In genomic region chr17:7706631-7707354, GRCh38 we compare ENCODE assay signal across 17 cellular contexts. TPM values are rescaled to one million over a fixed set of nuclear protein-coding genes. Genes with fewer than 3 reads are reported as not detected.
DNase-seq lines count a peak whose midpoint lies in the region; ATAC-seq and TF ChIP-seq lines count a peak whose summit lies in the region.
"Had no signal": no experiment of that assay in that cellular context is flagged by ENCODE, and none has a peak within 500 bp of the region (broad histone marks: within the 10 kb centered on the region; RNA-seq: fewer than 3 reads in every experiment).

No MANE protein-coding gene starts in this region.

- DNase-seq in H9 (no peak), chondrocyte (ENCODE audit: low spot score) (peak; percentile 52), nephron progenitor cell (no peak), substantia nigra (lab: John Stamatoyannopoulos, UW) (no peak), GM13977 (ENCODE audit: low spot score) (no peak)
- DNase-seq: activated CD4-positive, alpha-beta T cell treated with anti-CD3 and anti-CD28 coated beads for 1 hour; activated naive CD4-positive, alpha-beta T cell treated with anti-CD3 and anti-CD28 coated beads, Interleukin-2, amount 50 U/mL, for 16 hours; activated T-cell treated with anti-CD3 and anti-CD28 coated beads, Interleukin-2, amount 50 U/mL, for 72 hours; GM23248; heart right ventricle; left ventricle myocardium superior; NCI-H2171 treated with DMSO at 0.1 percent for 48 hours; NCI-H526 treated with DMSO at 0.1 percent for 48 hours; stimulated activated CD4-positive, alpha-beta T cell treated with anti-CD3 and anti-CD28 coated beads, Interleukin-4, amount 100 ng/mL, for 1 hour; stimulated activated naive CD8-positive, alpha-beta T cell treated with anti-CD3 and anti-CD28 coated beads, Interleukin-15, amount 100 ng/mL, for 72 hours; transverse colon had no signal

- H3K4me1 ChIP-seq in H9 (ENCODE audit: insufficient read depth, low read length) = peaks cover 3% of the 10 kb centered on the region

- no peak overlapping the region for H3K14ac ChIP-seq in H9 (ENCODE audit: insufficient read depth, low read length)

- H3K27me3 Mint-ChIP-seq in H9 (ENCODE audit: low read depth) (peaks cover 36% of the 10 kb centered on the region), chondrocyte (ENCODE audit: low read depth) (peaks cover 16% of the 10 kb centered on the region), nephron progenitor cell (ENCODE audit: low read depth, poor library complexity) (peaks cover 38% of the 10 kb centered on the region)

- H3K4me3 Mint-ChIP-seq in H9 = peak overlapping the region; percentile 75 to 87; a peak in 4 of 5 replicates
- no peak overlapping the region for H3K4me3 Mint-ChIP-seq in chondrocyte (ENCODE audit: unreplicated experiment)
- H3K4me3 Mint-ChIP-seq in nephron progenitor cell = peak overlapping the region; percentile 95
- H3K4me3 Mint-ChIP-seq: stimulated activated naive CD8-positive, alpha-beta T cell treated with anti-CD3 and anti-CD28 coated beads, Interleukin-15, amount 100 ng/mL, for 72 hours had no signal

- ATAC-seq in GM18858 (IDR thresholded peaks at IDR 0.05; ENCODE audit: unreplicated experiment) = no peak
- ATAC-seq: activated T-cell treated with anti-CD3 and anti-CD28 coated beads, Interleukin-2, amount 50 U/mL, for 72 hours; left ventricle myocardium superior had no signal

- H3K79me2 ChIP-seq in H9 (ENCODE audit: insufficient read depth, low read length) = no peaks in the 10 kb centered on the region

- no peak overlapping the region for H4K8ac ChIP-seq in H9 (replicated peaks; ENCODE audit: insufficient read length, low read depth, low read length)

- H2BK20ac ChIP-seq in H9 (ENCODE audit: low read depth, low read length, poor library complexity, severe bottlenecking) = no peak overlapping the region

- no peak overlapping the region for H4K5ac ChIP-seq in H9 (ENCODE audit: insufficient read length, low read depth, low read length)

- H3K4me1 Mint-ChIP-seq in H9 (peaks cover 37 to 45% of the 10 kb centered on the region in 2 experiments), chondrocyte (ENCODE audit: low read depth) (peaks cover 27% of the 10 kb centered on the region), nephron progenitor cell (peaks cover 53% of the 10 kb centered on the region)

- no CpG with 5 or more reads among the region's 3 CpGs for WGBS in H9 (ENCODE audit: extremely low coverage, insufficient read length, low lambda C conversion rate)

- H2BK120ac ChIP-seq in H9 (ENCODE audit: low read depth, low read length, poor library complexity, severe bottlenecking) = no peak overlapping the region

- no peak overlapping the region for H3K18ac ChIP-seq in H9 (ENCODE audit: insufficient read length, low read depth, low read length)

- no peak overlapping the region for H4K91ac ChIP-seq in H9 (ENCODE audit: insufficient read length, low read depth, low read length)

- no peak for TF ChIP-seq CTCF in H9 (conservative IDR thresholded peaks at IDR 0.05)
- no peak for TF ChIP-seq CTCF in chondrocyte (IDR thresholded peaks at IDR 0.05)
- TF ChIP-seq CTCF in nephron progenitor cell (IDR thresholded peaks at IDR 0.05) = no peak
- TF ChIP-seq CTCF in GM13977 (IDR thresholded peaks at IDR 0.05; ENCODE audit: extremely low read depth, insufficient read depth, missing control alignments) = no peak

- no peak overlapping the region for H2BK15ac ChIP-seq in H9 (ENCODE audit: low read depth, low read length)

- no peak overlapping the region for H2BK5ac ChIP-seq in H9 (ENCODE audit: insufficient read length, low read length)

- H3K56ac ChIP-seq in H9 (ENCODE audit: insufficient read length, low read depth, low read length) = no peak overlapping the region

- H3T11ph ChIP-seq in H9 (ENCODE audit: low read length) = no peak overlapping the region

- H2AK5ac ChIP-seq in H9 (ENCODE audit: insufficient read length, low read length) = no peak overlapping the region

- H2AFZ ChIP-seq in H9 (ENCODE audit: low read length) = no peak overlapping the region
- H2AFZ ChIP-seq: GM23248 had no signal

- no peak overlapping the region for H3K9ac ChIP-seq in H9 (ENCODE audit: extremely low read depth, insufficient read length, low read length)
- H3K9ac ChIP-seq: GM23248 had no signal

- H3K23ac ChIP-seq in H9 (ENCODE audit: insufficient read length, low read depth, low read length) = no peak overlapping the region

- H3K27me3 ChIP-seq in H9 (ENCODE audit: insufficient read depth, low read length) = no peaks in the 10 kb centered on the region; the same call in 1 of the 2 replicates

- H3K79me1 ChIP-seq in H9 (ENCODE audit: insufficient read depth, low read depth, low read length, poor library complexity, severe bottlenecking) = no peaks in the 10 kb centered on the region

- H3K36me3 Mint-ChIP-seq in H9 (ENCODE audit: insufficient read depth in 1 of 3, low read depth in 3 of 3) (peaks cover 2 to 12% (median 4%) of the 10 kb centered on the region in 3 experiments), chondrocyte (ENCODE audit: low read depth) (peaks cover 2% of the 10 kb centered on the region), nephron progenitor cell (ENCODE audit: low read depth) (peaks cover 15% of the 10 kb centered on the region)

- in situ Hi-C loops in GM13977 (cut with MboI; ENCODE audit: low pct_unique_long_range_greater_than_20kb, low sequenced_read_pairs, unreplicated experiment) = no loop called here

- H3K23me2 ChIP-seq in H9 (ENCODE audit: insufficient read length, low read depth, low read length, poor library complexity, severe bottlenecking) = peaks cover 18% of the 10 kb centered on the region

- H3K9me3 ChIP-seq in H9 (ENCODE audit: control insufficient read depth, low read depth, low read length) = no peaks in the 10 kb centered on the region
- H3K9me3 ChIP-seq: heart right ventricle, transverse colon had no signal

- no peak overlapping the region for H3K4ac ChIP-seq in H9 (ENCODE audit: low read depth, low read length)

- H3K4me2 ChIP-seq in H9 (ENCODE audit: insufficient read depth, insufficient read length, low read length) = peak overlapping the region; percentile 80

- no peak overlapping the region for H2BK12ac ChIP-seq in H9 (ENCODE audit: insufficient read length, low read depth, low read length)

- H3K27ac Mint-ChIP-seq in H9 = no peak overlapping the region
- no peak overlapping the region for H3K27ac Mint-ChIP-seq in chondrocyte (ENCODE audit: unreplicated experiment)
- no peak overlapping the region for H3K27ac Mint-ChIP-seq in nephron progenitor cell
- H3K27ac Mint-ChIP-seq: activated T-cell treated with anti-CD3 and anti-CD28 coated beads, Interleukin-2, amount 50 U/mL, for 72 hours; stimulated activated naive CD8-positive, alpha-beta T cell treated with anti-CD3 and anti-CD28 coated beads, Interleukin-15, amount 100 ng/mL, for 72 hours had no signal

- H3K9me3 Mint-ChIP-seq in H9 = no peaks in the 10 kb centered on the region
- no peaks in the 10 kb centered on the region for H3K9me3 Mint-ChIP-seq in chondrocyte (ENCODE audit: low read depth)
- H3K9me3 Mint-ChIP-seq in nephron progenitor cell = no peaks in the 10 kb centered on the region
- H3K9me3 Mint-ChIP-seq: activated T-cell treated with anti-CD3 and anti-CD28 coated beads, Interleukin-2, amount 50 U/mL, for 72 hours; stimulated activated naive CD8-positive, alpha-beta T cell treated with anti-CD3 and anti-CD28 coated beads, Interleukin-15, amount 100 ng/mL, for 72 hours had no signal

- H4K20me1 ChIP-seq in H9 (ENCODE audit: control insufficient read depth, insufficient read depth, insufficient read length) = no peaks in the 10 kb centered on the region

- H3K27ac ChIP-seq in H9 (ENCODE audit: insufficient read length, low read depth, low read length) = no peak overlapping the region
- H3K27ac ChIP-seq in substantia nigra (ENCODE audit: low read depth, low read length, poor library complexity, severe bottlenecking) = no peak overlapping the region
- H3K27ac ChIP-seq: GM23248, heart right ventricle, transverse colon had no signal

RNA-seq across cellular contexts. Expression of gene EFNB3, which starts 1.8 kb away (rescaled TPM):
- total RNA-seq in H9 (2021) (11.3 and 11.4 TPM in 2 replicates), chondrocyte (4.1 to 6.5 TPM (median 6.4 TPM) in 3 replicates)
- total RNA-seq: activated T-cell treated with anti-CD3 and anti-CD28 coated beads, Interleukin-2, amount 50 U/mL, for 72 hours had no signal

RNA-seq across cellular contexts. Expression of gene DNAH2, which starts 10.8 kb away (rescaled TPM):
- total RNA-seq in H9 (2021) (0.15 and 0.22 TPM in 2 replicates), chondrocyte (not detected in 3 replicates)
- total RNA-seq: GM23248 had no signal

RNA-seq across cellular contexts. Expression of gene WRAP53, which starts 18.5 kb away (rescaled TPM):
- total RNA-seq in H9 (2021) (27.0 and 29.8 TPM in 2 replicates), chondrocyte (6.5 to 12.6 TPM (median 7.1 TPM) in 3 replicates)

RNA-seq across cellular contexts. Expression of gene TP53, which starts 19.5 kb away (rescaled TPM):
- total RNA-seq in H9 (2021) (163 and 164 TPM in 2 replicates), chondrocyte (74.5 to 77.7 TPM (median 74.9 TPM) in 3 replicates)

RNA-seq across cellular contexts. Expression of gene ATP1B2, which starts 56.1 kb away (rescaled TPM):
- total RNA-seq in H9 (2021) = 15.4 and 16.2 TPM in 2 replicates
- total RNA-seq in chondrocyte = 0.77 to 2.2 TPM (median 0.90 TPM) in 3 replicates
- total RNA-seq: GM23248 had no signal
